ENCODE assay signal across 18 cellular contexts in the genomic region with DNA sequence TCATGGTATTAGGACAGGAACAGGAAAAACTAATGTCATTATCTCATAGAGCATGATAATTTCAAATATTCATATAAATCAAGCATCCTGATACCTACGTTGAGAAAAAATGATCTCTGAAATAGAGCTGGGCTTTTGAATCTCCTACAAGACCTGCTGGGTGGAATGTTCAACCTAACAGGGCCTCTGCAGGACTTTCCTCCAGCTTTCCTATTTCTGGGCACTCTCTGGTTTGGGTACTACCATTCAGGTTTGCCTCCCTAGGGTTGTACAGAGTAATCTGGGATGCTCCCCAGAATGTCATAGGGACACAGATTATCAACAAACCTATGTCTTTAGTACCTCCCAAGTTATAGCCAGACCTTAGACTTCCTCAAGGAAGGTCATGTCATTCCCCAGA.
DNase-seq lines count a peak whose midpoint lies in the region; ATAC-seq, FAIRE-seq and TF ChIP-seq lines count a peak whose summit lies in the region.
"Had no signal": no experiment of that assay in that cellular context is flagged by ENCODE, and none has a peak within 500 bp of the region (broad histone marks: within the 10 kb centered on the region; RNA-seq: fewer than 3 reads in every experiment).

No MANE protein-coding gene starts in this region.

- peaks cover 40% of the 10 kb centered on the region for H3K4me1 ChIP-seq in PC-3 (ENCODE audit: insufficient read depth, low read length)
- H3K4me1 ChIP-seq in keratinocyte (ENCODE audit: control insufficient read depth, extremely low read depth, insufficient read depth, low read length) = peaks cover 25% of the 10 kb centered on the region
- H3K4me1 ChIP-seq in transverse colon = no peaks in the 10 kb centered on the region

- H3K9me2 ChIP-seq in PC-3 (replicated peaks; ENCODE audit: low read length) = no peaks in the 10 kb centered on the region

- FAIRE-seq in keratinocyte (lab: Jason Lieb, UNC) = no peak
- FAIRE-seq: K562 had no signal

- CTCF ChIA-PET in PC-3 (lab: Charles Lee) = interaction anchor here (1.2 kb wide), 1 partner anchor 113 kb away, joined by 6 read pairs; no protein-coding TSS in a partner anchor

- DNase-seq in PC-3 (no peak), brain microvascular endothelial cell (no peak), keratinocyte (ENCODE audit: low read depth, low spot score) (no peak), substantia nigra (lab: John Stamatoyannopoulos, UW) (no peak), NCI-H526 treated with DMSO at 0.1 percent for 48 hours (lab: John Stamatoyannopoulos, UW) (no peak), transverse colon (no peak), germinal center (ENCODE audit: low spot score) (no peak)
- DNase-seq: activated CD8-positive, alpha-beta memory T cell treated with anti-CD3 and anti-CD28 coated beads, Interleukin-2, amount 50 U/mL, for 48 hours; activated effector memory CD4-positive, alpha-beta T cell treated with Interleukin-2 at 50 U/mL for 16 hours; activated naive CD8-positive, alpha-beta T cell treated with anti-CD3 and anti-CD28 coated beads, Interleukin-2, amount 10 ng/mL, durations not matched to agents 7 days and 5 days; CD8-positive, alpha-beta memory T cell; DMS53; H9; NCI-H146; stimulated activated CD4-positive, alpha-beta T cell treated with anti-CD3 and anti-CD28 coated beads, Interleukin-2, amount 100 ng/mL, for 24 hours; WERI-Rb-1 had no signal

- H3K27me3 ChIP-seq in PC-3 (ENCODE audit: low read length) = no peaks in the 10 kb centered on the region
- H3K27me3 ChIP-seq in brain microvascular endothelial cell (replicated peaks) = no peaks in the 10 kb centered on the region
- H3K27me3 ChIP-seq in keratinocyte (ENCODE audit: control insufficient read depth, extremely low read depth, insufficient read depth, low read length) = no peaks in the 10 kb centered on the region
- H3K27me3 ChIP-seq in transverse colon = no peaks in the 10 kb centered on the region

- H2AFZ ChIP-seq in PC-3 (ENCODE audit: low read length) (no peak overlapping the region), keratinocyte (ENCODE audit: control insufficient read depth, low read length) (no peak overlapping the region)

- H3K27ac ChIP-seq in PC-3 (ENCODE audit: low read length) (peak overlapping the region; percentile 99), brain microvascular endothelial cell (peak overlapping the region; percentile 5), keratinocyte (ENCODE audit: control insufficient read depth, insufficient read depth, low read length) (peak overlapping the region; percentile 42), substantia nigra (ENCODE audit: low read depth, low read length, poor library complexity, severe bottlenecking) (peak overlapping the region; percentile 1), transverse colon (no peak overlapping the region)
- H3K27ac ChIP-seq: WERI-Rb-1 had no signal

- H4K20me1 ChIP-seq in PC-3 (ENCODE audit: low read length) (no peaks in the 10 kb centered on the region), keratinocyte (ENCODE audit: control insufficient read depth, extremely low read depth, insufficient read depth, low read length) (no peaks in the 10 kb centered on the region)

- H3K9me1 ChIP-seq in keratinocyte (ENCODE audit: control insufficient read depth, extremely low read depth, insufficient read depth, low read length) = no peaks in the 10 kb centered on the region

- H3K4me3 ChIP-seq in PC-3 (ENCODE audit: low read length) (no peak overlapping the region), brain microvascular endothelial cell (ENCODE audit: low read depth, low read length) (no peak overlapping the region), keratinocyte (ENCODE audit: control insufficient read depth in 2 of 3, extremely low read depth in 1 of 3, insufficient read depth in 2 of 3, low read depth in 1 of 3, low read length in 3 of 3) (no peak overlapping the region), transverse colon (no peak overlapping the region)
- H3K4me3 ChIP-seq: K562 had no signal

- H3K9ac ChIP-seq in PC-3 (ENCODE audit: low read length) = peak overlapping the region; percentile 59
- H3K9ac ChIP-seq in keratinocyte (ENCODE audit: control insufficient read depth, extremely low read depth, insufficient read depth, low read length) = no peak overlapping the region

- peak overlapping the region; percentile 93 for H3K4me2 ChIP-seq in PC-3 (ENCODE audit: low read length)
- H3K4me2 ChIP-seq in keratinocyte (ENCODE audit: control insufficient read depth, extremely low read depth, insufficient read depth, low read depth, low read length) = peak overlapping the region; percentile 82

- peaks cover 11% of the 10 kb centered on the region for H3F3A ChIP-seq in PC-3 (ENCODE audit: low read length, unreplicated experiment)

- peak; percentile 5; the same call in 1 of the 2 replicates for ATAC-seq in PC-3
- no peak for ATAC-seq in HG03571 (IDR thresholded peaks at IDR 0.05; ENCODE audit: unreplicated experiment)
- ATAC-seq: K562 had no signal

- intact Hi-C loops in PC-3 (cut with micrococcal nuclease) (loop anchor here (2.0 to 5.0 kb wide), 2 partner anchors 54 to 109 kb away; a partner anchor contains a TSS), transverse colon (cut with DNase I; ENCODE audit: low total_unique reads) (no loop called here)

- 87 to 100% methylated on average over 1 of the region's 1 CpG for WGBS in transverse colon (ENCODE audit: low coverage in 1 of 2), 2 donors

- BruUV-seq in PC-3 (replicated peaks; lab: Mats Ljungman, UMichigan) = no TSS peak

- H3K36me3 ChIP-seq in PC-3 (ENCODE audit: low read depth, low read length) (peaks cover 16% of the 10 kb centered on the region; the same call in 1 of the 2 replicates), brain microvascular endothelial cell (replicated peaks) (peaks cover 11% of the 10 kb centered on the region), keratinocyte (ENCODE audit: control insufficient read depth in 2 of 2, extremely low read depth in 1 of 2, insufficient read depth in 2 of 2, low read length in 2 of 2) (peaks cover 11 to 25% of the 10 kb centered on the region in 2 experiments), transverse colon (peaks cover 0 to 52% (median 18%) of the 10 kb centered on the region in 4 donors)

- dilution Hi-C loops in keratinocyte (cut with MboI; ENCODE audit: extremely low pct_ligation_motif_present, low sequenced_read_pairs) = no loop called here

- H3K79me2 ChIP-seq in PC-3 (ENCODE audit: low read length) (no peaks in the 10 kb centered on the region), keratinocyte (ENCODE audit: control insufficient read depth, insufficient read depth, low read length) (no peaks in the 10 kb centered on the region)

- no peaks in the 10 kb centered on the region for H3K9me3 ChIP-seq in PC-3 (ENCODE audit: low read length)
- no peaks in the 10 kb centered on the region for H3K9me3 ChIP-seq in keratinocyte (ENCODE audit: control insufficient read depth, low read depth, low read length)
- H3K9me3 ChIP-seq in transverse colon = no peaks in the 10 kb centered on the region

- no peak for TF ChIP-seq EP300 in transverse colon (IDR thresholded peaks at IDR 0.05; ENCODE audit: low read depth)

- TF ChIP-seq CTCF in PC-3 (conservative IDR thresholded peaks at IDR 0.05; ENCODE audit: low read depth, low read length) (no peak), brain microvascular endothelial cell (IDR thresholded peaks at IDR 0.05; ENCODE audit: low read depth, low read length, missing control alignments) (no peak), keratinocyte (optimal IDR thresholded peaks at IDR 0.05 in 1 of 3, IDR thresholded peaks at IDR 0.05 in 1 of 3, conservative IDR thresholded peaks at IDR 0.05 in 1 of 3; ENCODE audit: extremely low read depth in 1 of 3, insufficient read depth in 2 of 3, low read length in 3 of 3) (no peak), transverse colon (IDR thresholded peaks at IDR 0.05) (no peak)

- no peak for TF ChIP-seq POLR2A in transverse colon (IDR thresholded peaks at IDR 0.05)

- in situ Hi-C loops in brain microvascular endothelial cell (cut with HindIII; ENCODE audit: low pct_ligation_motif_present, low sequenced_read_pairs) (no loop called here), transverse colon (cut with MboI; ENCODE audit: low pct_ligation_motif_present in 1 of 4, low pct_unique_long_range_greater_than_20kb in 1 of 4, low sequenced_read_pairs in 3 of 4) (no loop called here)

- POLR2A ChIA-PET in PC-3 (lab: Charles Lee; ENCODE audit: unreplicated experiment) = no interaction called here

Comparison
In these comparisons a context has a peak if more than half of its experiments do, and no peak if none do; other contexts are left out.
1. H3K27ac ChIP-seq: peak in PC-3 (single experiment), brain microvascular endothelial cell (single experiment), keratinocyte (single experiment) and substantia nigra (single experiment); none in transverse colon (0 of 4).